12 cellular contexts compared by ENCODE assay signal in the genomic region with DNA sequence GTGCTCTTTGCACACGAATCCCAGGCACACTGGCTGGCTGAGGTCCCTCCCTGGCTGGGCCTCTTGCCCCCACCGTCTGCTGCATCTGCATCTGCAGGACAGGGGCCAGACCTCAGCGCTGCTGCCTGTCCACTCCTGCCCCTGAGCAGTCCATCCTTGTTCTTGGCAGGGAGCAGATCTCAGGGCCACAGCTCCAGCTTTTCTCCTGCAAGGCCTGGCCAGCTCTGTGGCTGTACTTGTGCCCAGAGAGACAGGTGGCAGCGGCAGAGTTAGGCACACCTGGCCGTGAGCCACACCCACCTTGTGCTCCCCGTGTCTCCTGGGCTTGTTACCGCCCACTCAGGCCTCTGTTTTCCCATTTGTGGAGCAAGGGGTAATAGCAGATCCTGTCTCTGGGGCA. TPM values are rescaled to one million over a fixed set of nuclear protein-coding genes. Genes with fewer than 3 reads are reported as not detected.
DNase-seq lines count a peak whose midpoint lies in the region; ATAC-seq and TF ChIP-seq lines count a peak whose summit lies in the region.
"Had no signal": no experiment of that assay in that cellular context is flagged by ENCODE, and none has a peak within 500 bp of the region (broad histone marks: within the 10 kb centered on the region; RNA-seq: fewer than 3 reads in every experiment).

No MANE protein-coding gene starts in this region.

- H3K9me3 ChIP-seq in mucosa of descending colon: no peaks in the 10 kb centered on the region
- H3K9me3 ChIP-seq in tibial artery: no peaks in the 10 kb centered on the region

- H3K4me1 ChIP-seq in mucosa of descending colon (ENCODE audit: low read depth) (peaks cover 41% of the 10 kb centered on the region), tibial artery (peaks cover 8 to 88% (median 85%) of the 10 kb centered on the region in 4 donors)

- H3K27ac ChIP-seq in tibial artery: peak overlapping the region; percentile 87 to 93
- H3K27ac ChIP-seq: 22Rv1 had no signal

- H3K4me3 Mint-ChIP-seq in chondrocyte (ENCODE audit: unreplicated experiment) (no peak overlapping the region), immature natural killer cell (no peak overlapping the region)

- H3K4me3 ChIP-seq in mucosa of descending colon (no peak overlapping the region), tibial artery (no peak overlapping the region)

- H3K9me3 Mint-ChIP-seq in chondrocyte (ENCODE audit: low read depth): no peaks in the 10 kb centered on the region
- H3K9me3 Mint-ChIP-seq in immature natural killer cell: no peaks in the 10 kb centered on the region

- H3K27me3 Mint-ChIP-seq in chondrocyte (ENCODE audit: low read depth): no peaks in the 10 kb centered on the region
- peaks cover 0 to 2% (median 2%) of the 10 kb centered on the region in 3 donors for H3K27me3 Mint-ChIP-seq in immature natural killer cell (ENCODE audit: low read depth in 3 of 3)
- H3K27me3 Mint-ChIP-seq: progenitor cell of endocrine pancreas had no signal

- TF ChIP-seq CTCF in chondrocyte (IDR thresholded peaks at IDR 0.05) (no peak), mucosa of descending colon (IDR thresholded peaks at IDR 0.05) (no peak), tibial artery (IDR thresholded peaks at IDR 0.05) (no peak)

- H3K27ac Mint-ChIP-seq in chondrocyte (ENCODE audit: unreplicated experiment) (peak overlapping the region; percentile 74), immature natural killer cell (peak overlapping the region in 1 of 6 donors; percentile 34)
- H3K27ac Mint-ChIP-seq: progenitor cell of endocrine pancreas had no signal

- ATAC-seq in mucosa of descending colon: peak; percentile 66

- H3K4me1 Mint-ChIP-seq in chondrocyte (ENCODE audit: low read depth) (peaks cover 98% of the 10 kb centered on the region), immature natural killer cell (peaks cover 83 to 87% of the 10 kb centered on the region in 2 donors)

- H3K36me3 Mint-ChIP-seq in chondrocyte (ENCODE audit: low read depth): peaks cover 6% of the 10 kb centered on the region
- no peaks in the 10 kb centered on the region for H3K36me3 Mint-ChIP-seq in immature natural killer cell

- DNase-seq in DMS53 (lab: John Stamatoyannopoulos, UW) (peak; percentile 45), DMS53 treated with DMSO at 0.1 percent for 48 hours (lab: John Stamatoyannopoulos, UW; ENCODE audit: unreplicated experiment) (no peak), chondrocyte (ENCODE audit: low spot score) (no peak), mucosa of descending colon (peak; percentile 57 to 77 (median 68)), tibial artery (peak in 1 of 2 donors; percentile 74), NCI-H82 (lab: John Stamatoyannopoulos, UW) (no peak), AG08396 (ENCODE audit: low spot score) (no peak), immature natural killer cell (no peak)
- DNase-seq: Calu3, SHP77 had no signal

- H3K36me3 ChIP-seq in mucosa of descending colon (ENCODE audit: low read depth) (no peaks in the 10 kb centered on the region), tibial artery (no peaks in the 10 kb centered on the region)

- H3K27me3 ChIP-seq in tibial artery: no peaks in the 10 kb centered on the region

- intact Hi-C loops in mucosa of descending colon (cut with DNase I, micrococcal nuclease): no loop called here
- intact Hi-C loops in tibial artery (cut with DNase I; ENCODE audit: low total_unique reads): no loop called here

RNA-seq across cellular contexts. Expression of gene NEK6, which starts 13.9 kb away (rescaled TPM):
- total RNA-seq in chondrocyte (99.9 to 110 TPM (median 107 TPM) in 3 replicates), mucosa of descending colon (10 to 100 TPM; 41.1 to 65.0 (median 51.8) TPM)
- polyA plus RNA-seq in immature natural killer cell: 10 to 100 TPM in 2 of 3 donors, 1 to 10 TPM in 1; 8.8 to 18.0 (median 13.8) TPM

Comparison
In these comparisons a context has a peak if more than half of its experiments do, and no peak if none do; other contexts are left out.
1. DNase-seq: peak in DMS53 (single experiment) and mucosa of descending colon (3 of 3); none in DMS53 treated with DMSO at 0.1 percent for 48 hours (single experiment), chondrocyte (single experiment), NCI-H82 (single experiment), AG08396 (single experiment) and immature natural killer cell (0 of 3).